9 cellular contexts compared by ENCODE assay signal in genomic region chr11:57349491-57350274, GRCh38. TPM values are rescaled to one million over a fixed set of nuclear protein-coding genes. Genes with fewer than 3 reads are reported as not detected.
DNase-seq lines count a peak whose midpoint lies in the region; ATAC-seq and TF ChIP-seq lines count a peak whose summit lies in the region.
"Had no signal": no experiment of that assay in that cellular context is flagged by ENCODE, and none has a peak within 500 bp of the region (broad histone marks: within the 10 kb centered on the region; RNA-seq: fewer than 3 reads in every experiment).

No MANE protein-coding gene starts in this region.

- ATAC-seq in activated CD8-positive, alpha-beta T cell treated with anti-CD3 and anti-CD28 coated beads for 36 hours, result peak; percentile 68
- ATAC-seq in HG03175 (IDR thresholded peaks at IDR 0.05; ENCODE audit: unreplicated experiment) (no peak), GM18861 (IDR thresholded peaks at IDR 0.05; ENCODE audit: unreplicated experiment) (no peak)

- peaks cover 7% of the 10 kb centered on the region for H3K4me1 ChIP-seq in effector memory CD4-positive, alpha-beta T cell (ENCODE audit: control insufficient read depth, insufficient read depth, low read length, poor library complexity, severe bottlenecking)

- CTCF ChIA-PET in activated CD8-positive, alpha-beta T cell treated with anti-CD3 and anti-CD28 coated beads for 36 hours (lab: Charles Lee), result interaction anchor here (0.7 to 10.8 kb wide), 20 partner anchors 8 to 291 kb away, joined by 3 to 117 read pairs (median 3); partner anchors contain the start of genes P2RX3 and PRG3

- H3K4me3 Mint-ChIP-seq in activated CD8-positive, alpha-beta T cell treated with anti-CD3 and anti-CD28 coated beads for 36 hours, result no peak overlapping the region
- no peak overlapping the region for H3K4me3 Mint-ChIP-seq in mesothelial cell of epicardium

- in situ Hi-C loops in G401 (cut with HindIII; ENCODE audit: low sequenced_read_pairs), result no loop called here

- DNase-seq in G401 (ENCODE audit: low spot score), result peak; percentile 47
- DNase-seq in MG63, result peak; percentile 28
- DNase-seq in activated CD8-positive, alpha-beta T cell treated with anti-CD3 and anti-CD28 coated beads for 36 hours, result peak; percentile 75
- peak; percentile 27 to 44 (median 39) for DNase-seq in effector memory CD4-positive, alpha-beta T cell
- DNase-seq in mesothelial cell of epicardium (ENCODE audit: low spot score in 2 of 2, unreplicated experiment in 2 of 2), result peak; percentile 58 to 86
- peak; percentile 51 for DNase-seq in stimulated activated CD8-positive, alpha-beta memory T cell treated with anti-CD3 and anti-CD28 coated beads, Interleukin-4, amount 100 ng/mL, for 24 hours (ENCODE audit: low read depth)

- no peak overlapping the region for H3K27ac Mint-ChIP-seq in activated CD8-positive, alpha-beta T cell treated with anti-CD3 and anti-CD28 coated beads for 36 hours
- H3K27ac Mint-ChIP-seq in mesothelial cell of epicardium, result no peak overlapping the region

- intact Hi-C loops in activated CD8-positive, alpha-beta T cell treated with anti-CD3 and anti-CD28 coated beads for 36 hours (cut with micrococcal nuclease), result loop anchor here (5.0 kb wide), 2 partner anchors 128 to 288 kb away; no protein-coding TSS in a partner anchor

- no peak overlapping the region for H3K4me3 ChIP-seq in MG63
- H3K4me3 ChIP-seq in effector memory CD4-positive, alpha-beta T cell (ENCODE audit: insufficient read depth, low read depth, low read length, poor library complexity, severe bottlenecking), result no peak overlapping the region

- no peaks in the 10 kb centered on the region for H3K36me3 ChIP-seq in MG63
- no peaks in the 10 kb centered on the region for H3K36me3 ChIP-seq in effector memory CD4-positive, alpha-beta T cell (ENCODE audit: control insufficient read depth, insufficient read depth, low read length)

- no peak overlapping the region for H3K27ac ChIP-seq in effector memory CD4-positive, alpha-beta T cell (ENCODE audit: insufficient read depth, low read length, poor library complexity, severe bottlenecking)

- H3K27me3 ChIP-seq in MG63, result no peaks in the 10 kb centered on the region
- H3K27me3 ChIP-seq in effector memory CD4-positive, alpha-beta T cell (replicated peaks; ENCODE audit: control insufficient read depth, insufficient read depth, low read length, poor library complexity, severe bottlenecking), result no peaks in the 10 kb centered on the region

- H3K9me3 ChIP-seq in MG63, result peaks cover 1% of the 10 kb centered on the region; the same call in 1 of the 2 replicates
- no peaks in the 10 kb centered on the region for H3K9me3 ChIP-seq in effector memory CD4-positive, alpha-beta T cell (ENCODE audit: control insufficient read depth, low read length)

- H3K27me3 Mint-ChIP-seq in activated CD8-positive, alpha-beta T cell treated with anti-CD3 and anti-CD28 coated beads for 36 hours, result peaks cover 9% of the 10 kb centered on the region
- peaks cover 3% of the 10 kb centered on the region for H3K27me3 Mint-ChIP-seq in mesothelial cell of epicardium (ENCODE audit: low read depth)

- H3K9me3 Mint-ChIP-seq in activated CD8-positive, alpha-beta T cell treated with anti-CD3 and anti-CD28 coated beads for 36 hours, result peaks cover 2% of the 10 kb centered on the region
- no peaks in the 10 kb centered on the region for H3K9me3 Mint-ChIP-seq in mesothelial cell of epicardium

- H3K4me1 Mint-ChIP-seq in activated CD8-positive, alpha-beta T cell treated with anti-CD3 and anti-CD28 coated beads for 36 hours (ENCODE audit: low read depth), result peaks cover 6% of the 10 kb centered on the region
- peaks cover 8% of the 10 kb centered on the region for H3K4me1 Mint-ChIP-seq in mesothelial cell of epicardium

- TF ChIP-seq CTCF in activated CD8-positive, alpha-beta T cell treated with anti-CD3 and anti-CD28 coated beads for 36 hours (IDR thresholded peaks at IDR 0.05), result peak; percentile 92
- TF ChIP-seq CTCF in mesothelial cell of epicardium (IDR thresholded peaks at IDR 0.05; ENCODE audit: unreplicated experiment), result peak; percentile 97

- H3K36me3 Mint-ChIP-seq in activated CD8-positive, alpha-beta T cell treated with anti-CD3 and anti-CD28 coated beads for 36 hours (ENCODE audit: low read depth), result peaks cover 2% of the 10 kb centered on the region
- no peaks in the 10 kb centered on the region for H3K36me3 Mint-ChIP-seq in mesothelial cell of epicardium

- POLR2A ChIA-PET in activated CD8-positive, alpha-beta T cell treated with anti-CD3 and anti-CD28 coated beads for 36 hours (lab: Charles Lee), result no interaction called here

RNA-seq across cellular contexts. Expression of gene P2RX3, which starts 11.5 kb away (rescaled TPM):
- 7.1 and 11.4 TPM in 2 replicates for total RNA-seq in G401 (2014; rRNA removed; shearing (Covaris generic))
- total RNA-seq in MG63 (2014; rRNA removed; shearing (Covaris generic); ENCODE audit: low replicate concordance), result not detected in 2 replicates
- total RNA-seq in activated CD8-positive, alpha-beta T cell treated with anti-CD3 and anti-CD28 coated beads for 36 hours, result not detected
- 2.0 to 3.1 TPM (median 2.6 TPM) in 3 replicates for total RNA-seq in mesothelial cell of epicardium
- total RNA-seq: activated CD8-positive, alpha-beta memory T cell treated with anti-CD3 and anti-CD28 coated beads for 36 hours had no signal

RNA-seq across cellular contexts. Expression of gene SSRP1, which starts 14.0 kb away (rescaled TPM):
- 194 and 208 TPM in 2 replicates for total RNA-seq in G401 (2014; rRNA removed; shearing (Covaris generic))
- 126 and 171 TPM in 2 replicates for total RNA-seq in MG63 (2014; rRNA removed; shearing (Covaris generic); ENCODE audit: low replicate concordance)
- total RNA-seq in activated CD8-positive, alpha-beta T cell treated with anti-CD3 and anti-CD28 coated beads for 36 hours, result 100 to 1,000 TPM; 284 to 290 TPM
- 106 to 110 TPM (median 108 TPM) in 3 replicates for total RNA-seq in mesothelial cell of epicardium

RNA-seq across cellular contexts. Expression of gene TNKS1BP1, which starts 24.9 kb away (rescaled TPM):
- total RNA-seq in G401 (2014; rRNA removed; shearing (Covaris generic)), result 36.0 and 46.3 TPM in 2 replicates
- 39.4 and 86.8 TPM in 2 replicates for total RNA-seq in MG63 (2014; rRNA removed; shearing (Covaris generic); ENCODE audit: low replicate concordance)
- 10 to 100 TPM; 18.4 to 23.2 TPM for total RNA-seq in activated CD8-positive, alpha-beta T cell treated with anti-CD3 and anti-CD28 coated beads for 36 hours
- total RNA-seq in mesothelial cell of epicardium, result 201 to 216 TPM (median 216 TPM) in 3 replicates

RNA-seq across cellular contexts. Expression of gene PRG3, which starts 31.3 kb away (rescaled TPM):
- total RNA-seq in G401 (2014; rRNA removed; shearing (Covaris generic)), result not detected in 2 replicates
- total RNA-seq in MG63 (2014; rRNA removed; shearing (Covaris generic); ENCODE audit: low replicate concordance), result not detected in 2 replicates
- total RNA-seq in activated CD8-positive, alpha-beta T cell treated with anti-CD3 and anti-CD28 coated beads for 36 hours, result not detected
- total RNA-seq in mesothelial cell of epicardium, result not detected in 3 replicates
- total RNA-seq: activated CD8-positive, alpha-beta memory T cell treated with anti-CD3 and anti-CD28 coated beads for 36 hours had no signal

RNA-seq across cellular contexts. Expression of gene PRG2, which starts 40.8 kb away (rescaled TPM):
- not detected in 2 replicates for total RNA-seq in G401 (2014; rRNA removed; shearing (Covaris generic))
- 1.0 TPM in 1 of 2 replicates, not detected in the other for total RNA-seq in MG63 (2014; rRNA removed; shearing (Covaris generic); ENCODE audit: low replicate concordance)
- total RNA-seq in activated CD8-positive, alpha-beta T cell treated with anti-CD3 and anti-CD28 coated beads for 36 hours, result 1 to 10 TPM in 1 of 2 experiments, under 1 TPM in 1; 0.43 to 2.3 TPM
- 0.27 TPM in 1 of 3 replicates, not detected in the others for total RNA-seq in mesothelial cell of epicardium
